Comparison of ENCODE assay signal across 6 cellular contexts in genomic region chr1:228164561-228165371, GRCh38. TPM values are rescaled to one million over a fixed set of nuclear protein-coding genes. Genes with fewer than 3 reads are reported as not detected.
DNase-seq lines count a peak whose midpoint lies in the region; ATAC-seq and TF ChIP-seq lines count a peak whose summit lies in the region.

No MANE protein-coding gene starts in this region.

- WGBS in thyroid gland, 2 donors = 55 to 56% methylated on average over 20 of the region's 20 CpGs

- no peak for TF ChIP-seq POLR2A in thyroid gland (IDR thresholded peaks at IDR 0.05)

- peak; percentile 1 for ATAC-seq in foreskin keratinocyte

- no peaks in the 10 kb centered on the region for H3K9me3 ChIP-seq in thyroid gland

- intact Hi-C loops in thyroid gland (cut with DNase I) = no loop called here

- H3K27me3 ChIP-seq in foreskin keratinocyte (no peaks in the 10 kb centered on the region), thyroid gland (no peaks in the 10 kb centered on the region)

- peaks cover 25% of the 10 kb centered on the region for H3K4me1 ChIP-seq in foreskin keratinocyte
- H3K4me1 ChIP-seq in thyroid gland = peaks cover 6 to 18% of the 10 kb centered on the region in 2 donors

- TF ChIP-seq CTCF in foreskin keratinocyte (conservative IDR thresholded peaks at IDR 0.05) (no peak), thyroid gland (IDR thresholded peaks at IDR 0.05) (no peak)

- DNase-seq in NOMO-1 (lab: John Stamatoyannopoulos, UW; ENCODE audit: unreplicated experiment in 2 of 2) (peak; percentile 63 to 68), foreskin keratinocyte (no peak), thyroid gland (peak in 1 of 2 donors; percentile 22), COR-L47 (lab: John Stamatoyannopoulos, UW) (no peak), ecto neural progenitor cell (ENCODE audit: low spot score) (no peak)

- H3K4me3 ChIP-seq in GM08714 (ENCODE audit: low read length) = peak overlapping the region; percentile 81
- H3K4me3 ChIP-seq in thyroid gland (replicated peaks in 1 of 3) = peak overlapping the region in 1 of 3 donors; percentile 25

- no peaks in the 10 kb centered on the region for H3K36me3 ChIP-seq in thyroid gland

- peak overlapping the region; percentile 95 for H3K27ac ChIP-seq in foreskin keratinocyte
- peak overlapping the region; percentile 47 to 98 (median 89) for H3K27ac ChIP-seq in thyroid gland

RNA-seq across cellular contexts. Expression of gene IBA57, which starts 0.8 kb away (rescaled TPM):
- total RNA-seq in foreskin keratinocyte = 5.1 and 7.4 TPM in 2 replicates
- polyA plus RNA-seq in foreskin keratinocyte = 4.8 and 6.5 TPM in 2 replicates
- 10 to 100 TPM in 2 of 4 donors, 1 to 10 TPM in 2; 4.0 to 15.0 (median 11.7) TPM for total RNA-seq in thyroid gland

RNA-seq across cellular contexts. Expression of gene GJC2, which starts 15.0 kb away (rescaled TPM):
- total RNA-seq in foreskin keratinocyte = 0.82 and 1.1 TPM in 2 replicates
- 0.82 and 1.0 TPM in 2 replicates for polyA plus RNA-seq in foreskin keratinocyte
- 10 to 100 TPM in 1 of 4 donors, 1 to 10 TPM in 3; 2.1 to 14.0 (median 3.8) TPM for total RNA-seq in thyroid gland

RNA-seq across cellular contexts. Expression of gene GUK1, which starts 24.7 kb away (rescaled TPM):
- 424 and 441 TPM in 2 replicates for total RNA-seq in foreskin keratinocyte
- 603 and 671 TPM in 2 replicates for polyA plus RNA-seq in foreskin keratinocyte
- 100 to 1,000 TPM; 157 to 385 (median 283) TPM for total RNA-seq in thyroid gland

RNA-seq across cellular contexts. Expression of gene OBSCN, which starts 43.1 kb away (rescaled TPM):
- total RNA-seq in foreskin keratinocyte (6.4 and 6.6 TPM in 2 replicates), thyroid gland (10 to 100 TPM; 24.0 to 35.1 (median 31.5) TPM)
- polyA plus RNA-seq in foreskin keratinocyte = 3.6 TPM in 2 replicates

RNA-seq across cellular contexts. Expression of gene MRPL55, which starts 55.7 kb away (rescaled TPM):
- total RNA-seq in foreskin keratinocyte = 73.6 and 77.5 TPM in 2 replicates
- 105 and 111 TPM in 2 replicates for polyA plus RNA-seq in foreskin keratinocyte
- 100 to 1,000 TPM in 1 of 4 donors, 10 to 100 TPM in 3; 23.5 to 125 (median 87.5) TPM for total RNA-seq in thyroid gland

Comparison
In these comparisons a context has a peak if more than half of its experiments do, and no peak if none do; other contexts are left out.
1. DNase-seq: peak in NOMO-1 (2 of 2); none in foreskin keratinocyte (0 of 2), COR-L47 (single experiment) and ecto neural progenitor cell (single experiment).